ENCODE assay signal across 27 cellular contexts in genomic region chr1:2867087-2867425, GRCh38.
"Had no signal": no experiment of that assay in that cellular context is flagged by ENCODE, and none has a peak within 500 bp of the region (broad histone marks: within the 10 kb centered on the region; RNA-seq: fewer than 3 reads in every experiment).

No MANE protein-coding gene starts in this region.

- H3K27ac Mint-ChIP-seq: activated B cell treated with CpG ODN at 0.5 μM for 24 hours; activated CD8-positive, alpha-beta T cell treated with anti-CD3 and anti-CD28 coated beads for 36 hours; activated naive CD8-positive, alpha-beta T cell; activated T-helper 17 cell treated with anti-CD3 and anti-CD28 coated beads, Interleukin-2, amount 50 U/mL, for 72 hours; T-helper 17 cell; T-helper 2 cell treated with Interferon-gamma antibody and Interleukin-4, amounts not matched to agents 5 μg/mL and 100 μg/mL, for 36 hours had no signal

- ATAC-seq: activated CD4-positive, CD25-positive, alpha-beta regulatory T cell treated with anti-CD3 and anti-CD28 coated beads, Interleukin-2, amount 50 U/mL, for 24 hours; activated CD8-positive, alpha-beta T cell treated with anti-CD3 and anti-CD28 coated beads for 36 hours; activated T-cell treated with anti-CD3 and anti-CD28 coated beads, Interleukin-2, amount 50 U/mL, for 4 hours; activated T-helper 17 cell treated with anti-CD3 and anti-CD28 coated beads, Interleukin-2, amount 50 U/mL, for 72 hours; T-helper 17 cell had no signal

- H3K27me3 ChIP-seq: brain microvascular endothelial cell had no signal

- H3K27ac ChIP-seq: brain microvascular endothelial cell, epithelial cell of prostate, WERI-Rb-1 had no signal

- H3K4me1 Mint-ChIP-seq: activated B cell treated with CpG ODN at 0.5 μM for 24 hours; activated T-helper 17 cell treated with anti-CD3 and anti-CD28 coated beads, Interleukin-2, amount 50 U/mL, for 72 hours had no signal

- H3K4me3 Mint-ChIP-seq: activated B cell treated with CpG ODN at 0.5 μM for 24 hours; activated CD8-positive, alpha-beta T cell treated with anti-CD3 and anti-CD28 coated beads for 36 hours; activated naive CD8-positive, alpha-beta T cell; activated T-cell treated with anti-CD3 and anti-CD28 coated beads, Interleukin-2, amount 50 U/mL, for 4 hours; activated T-helper 17 cell treated with anti-CD3 and anti-CD28 coated beads, Interleukin-2, amount 50 U/mL, for 72 hours; T-helper 17 cell; T-helper 2 cell treated with Interferon-gamma antibody and Interleukin-4, amounts not matched to agents 5 μg/mL and 100 μg/mL, for 36 hours had no signal

- DNase-seq: activated B cell treated with CpG ODN at 0.5 μM for 24 hours; activated CD4-positive, alpha-beta T cell treated with anti-CD3 and anti-CD28 coated beads for 48 hours; activated CD4-positive, alpha-beta T cell treated with anti-CD3 and anti-CD28 coated beads, Interleukin-2, amount 50 U/mL, for 1 hour; activated CD4-positive, alpha-beta T cell treated with anti-CD3 and anti-CD28 coated beads, Interleukin-2, amount 50 U/mL, for 48 hours; activated CD8-positive, alpha-beta memory T cell treated with anti-CD3 and anti-CD28 coated beads for 24 hours; activated CD8-positive, alpha-beta T cell treated with anti-CD3 and anti-CD28 coated beads for 36 hours; activated effector memory CD4-positive, alpha-beta T cell treated with Interleukin-2 at 50 U/mL for 16 hours; activated gamma-delta T cell treated with Interleukin-2 at 50 U/mL for 16 hours; activated naive CD4-positive, alpha-beta T cell treated with anti-CD3 and anti-CD28 coated beads, Interleukin-2, amount 50 U/mL, for 16 hours; activated naive CD4-positive, alpha-beta T cell treated with Interleukin-2 at 50 U/mL for 16 hours; activated T-cell treated with anti-CD3 and anti-CD28 coated beads, Interleukin-2, amount 50 U/mL, for 4 hours; amniotic stem cell; anterior cingulate cortex; brain microvascular endothelial cell; cortex of kidney; effector CD8-positive, alpha-beta T cell; foreskin fibroblast; head of caudate nucleus; T-helper 1 cell; T-helper 17 cell; T1000; WERI-Rb-1 had no signal

- H3K9me3 Mint-ChIP-seq: activated T-helper 17 cell treated with anti-CD3 and anti-CD28 coated beads, Interleukin-2, amount 50 U/mL, for 72 hours had no signal

- H3K27me3 Mint-ChIP-seq: activated B cell treated with CpG ODN at 0.5 μM for 24 hours; activated CD8-positive, alpha-beta T cell treated with anti-CD3 and anti-CD28 coated beads for 36 hours; activated naive CD8-positive, alpha-beta T cell had no signal

- H3K36me3 ChIP-seq: brain microvascular endothelial cell, WERI-Rb-1 had no signal
